ENCODE assay signal across 11 cellular contexts in the genomic region with DNA sequence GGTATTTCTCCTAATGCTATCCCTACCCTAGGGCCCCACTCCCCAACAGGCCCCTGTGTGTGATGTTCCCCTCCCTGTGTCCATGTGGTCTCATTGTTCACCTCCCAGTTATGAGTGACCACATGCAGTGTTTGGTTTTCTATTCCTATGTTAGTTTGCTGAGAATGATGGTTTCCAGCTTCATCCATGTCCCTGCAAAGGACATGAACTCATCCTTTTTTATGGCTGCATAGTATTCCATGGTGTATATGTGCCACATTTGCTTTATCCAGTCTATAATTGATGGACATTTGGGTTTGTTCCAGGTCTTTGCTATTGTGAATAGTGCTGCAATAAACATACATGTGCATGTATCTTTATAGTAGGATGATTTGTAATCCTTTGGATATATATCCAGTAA. TPM values are rescaled to one million over a fixed set of nuclear protein-coding genes. Genes with fewer than 3 reads are reported as not detected.
"Had no signal": no experiment of that assay in that cellular context is flagged by ENCODE, and none has a peak within 500 bp of the region (broad histone marks: within the 10 kb centered on the region; RNA-seq: fewer than 3 reads in every experiment).

No MANE protein-coding gene starts in this region.

RNA-seq across cellular contexts. Expression of a gene that starts 19.0 kb away (rescaled TPM):
- total RNA-seq: stomach, suprapubic skin, temporal lobe, testis, ureter, urinary bladder, vagina had no signal

RNA-seq across cellular contexts. Expression of a gene that starts 51.6 kb away (rescaled TPM):
- total RNA-seq: suprapubic skin, temporal lobe, testis, thoracic aorta, thyroid gland, tibial nerve, ureter, urinary bladder, uterus, vagina had no signal
